Comparison of ENCODE assay signal across 5 cellular contexts in genomic region chr6:11486959-11487358, GRCh38.
"Had no signal": no experiment of that assay in that cellular context is flagged by ENCODE, and none has a peak within 500 bp of the region (broad histone marks: within the 10 kb centered on the region; RNA-seq: fewer than 3 reads in every experiment).

No MANE protein-coding gene starts in this region.

- H3K4me3 ChIP-seq: GM23338 had no signal

- H3K27me3 Mint-ChIP-seq: IgD-negative memory B cell had no signal

- H3K27ac ChIP-seq: HL-60 had no signal

- H3K27ac Mint-ChIP-seq: GM23338, H9, HFFc6 had no signal

- H3K4me3 Mint-ChIP-seq: GM23338, H9, HFFc6, IgD-negative memory B cell had no signal

- H3K4me2 ChIP-seq: GM23338 had no signal

- H3K4me1 Mint-ChIP-seq: IgD-negative memory B cell had no signal

- H3K9me3 Mint-ChIP-seq: GM23338, H9, HFFc6, IgD-negative memory B cell had no signal

- DNase-seq: H9, HFFc6 had no signal
